14 cellular contexts compared by ENCODE assay signal in genomic region chr1:112882271-112882744, GRCh38.
A peak's percentile ranks its signal among the peaks of the same experiment; 100 is the strongest.
DNase-seq lines count a peak whose midpoint lies in the region; ATAC-seq, FAIRE-seq and TF ChIP-seq lines count a peak whose summit lies in the region.
"Had no signal": no experiment of that assay in that cellular context is flagged by ENCODE, and none has a peak within 500 bp of the region (broad histone marks: within the 10 kb centered on the region; RNA-seq: fewer than 3 reads in every experiment).

No MANE protein-coding gene starts in this region.

- peaks cover 4 to 10% (median 7%) of the 10 kb centered on the region in 3 donors for H3K27me3 Mint-ChIP-seq in CD14-positive monocyte (ENCODE audit: low read depth in 3 of 3)
- H3K27me3 Mint-ChIP-seq in naive thymus-derived CD4-positive, alpha-beta T cell, result peaks cover 0 to 24% (median 4%) of the 10 kb centered on the region in 5 donors

- peak overlapping the region; percentile 56 to 85 for H3K4me3 Mint-ChIP-seq in CD14-positive monocyte
- H3K4me3 Mint-ChIP-seq in naive thymus-derived CD4-positive, alpha-beta T cell, result no peak overlapping the region

- CTCF ChIA-PET in naive thymus-derived CD4-positive, alpha-beta T cell (lab: Charles Lee), result interaction anchor here (0.5 to 4.2 kb wide), 2 partner anchors 23 to 190 kb away, joined by 3 to 34 read pairs; partner anchors contain the start of gene LRIG2

- H3K9me3 ChIP-seq in naive thymus-derived CD4-positive, alpha-beta T cell (ENCODE audit: control insufficient read depth in 2 of 3, low read length in 3 of 3), result no peaks in the 10 kb centered on the region
- H3K9me3 ChIP-seq in kidney (ENCODE audit: control insufficient read depth in 1 of 2, low read length in 2 of 2), result no peaks in the 10 kb centered on the region
- H3K9me3 ChIP-seq: BE2C, ovary, vagina had no signal

- peak overlapping the region; percentile 6 for H3K27ac ChIP-seq in epithelial cell of prostate
- no peak overlapping the region for H3K27ac ChIP-seq in naive thymus-derived CD4-positive, alpha-beta T cell (ENCODE audit: low read depth, low read length)
- H3K27ac ChIP-seq in kidney (ENCODE audit: low read depth in 2 of 2, low read length in 2 of 2), result no peak overlapping the region
- H3K27ac ChIP-seq: ovary, vagina had no signal

- no peaks in the 10 kb centered on the region for H3K27me3 ChIP-seq in naive thymus-derived CD4-positive, alpha-beta T cell (ENCODE audit: control insufficient read depth in 2 of 2, insufficient read depth in 2 of 2, low read length in 2 of 2)
- H3K27me3 ChIP-seq: BE2C, ovary, vagina had no signal

- no peak for TF ChIP-seq CTCF in CD14-positive monocyte (IDR thresholded peaks at IDR 0.05)
- TF ChIP-seq CTCF in NB4 (IDR thresholded peaks at IDR 0.05; ENCODE audit: low read depth, low read length), result no peak
- TF ChIP-seq CTCF in kidney (IDR thresholded peaks at IDR 0.05; ENCODE audit: borderline replicate concordance, extremely low read depth, insufficient read depth), result no peak

- peak overlapping the region; percentile 92 to 96 (median 94) for H3K27ac Mint-ChIP-seq in CD14-positive monocyte
- no peak overlapping the region for H3K27ac Mint-ChIP-seq in naive thymus-derived CD4-positive, alpha-beta T cell

- no peak overlapping the region for H3K9ac ChIP-seq in kidney (ENCODE audit: low read length in 2 of 2)

- ATAC-seq in naive thymus-derived CD4-positive, alpha-beta T cell, result peak; percentile 16
- ATAC-seq in HG03378 (IDR thresholded peaks at IDR 0.05; ENCODE audit: unreplicated experiment) (no peak), HG03571 (IDR thresholded peaks at IDR 0.05; ENCODE audit: unreplicated experiment) (no peak)

- no peaks in the 10 kb centered on the region for H3K4me1 ChIP-seq in naive thymus-derived CD4-positive, alpha-beta T cell (ENCODE audit: control insufficient read depth in 2 of 2, insufficient read depth in 2 of 2, low read length in 2 of 2)
- H3K4me1 ChIP-seq in kidney (ENCODE audit: control insufficient read depth in 1 of 2, insufficient read depth in 1 of 2, low read depth in 1 of 2, low read length in 2 of 2), result no peaks in the 10 kb centered on the region
- H3K4me1 ChIP-seq: BE2C had no signal

- H3K4me3 ChIP-seq in NB4 (ENCODE audit: low read depth, low read length) (no peak overlapping the region), kidney (ENCODE audit: low read length in 2 of 2) (no peak overlapping the region)
- H3K4me3 ChIP-seq in naive thymus-derived CD4-positive, alpha-beta T cell (ENCODE audit: low read length), result no peak overlapping the region
- H3K4me3 ChIP-seq: ovary, vagina had no signal

- TF ChIP-seq POLR2A in NB4 (IDR thresholded peaks at IDR 0.05; ENCODE audit: extremely low read depth, insufficient read length), result peak; percentile 13

- POLR2A ChIA-PET in naive thymus-derived CD4-positive, alpha-beta T cell (lab: Charles Lee), result no interaction called here

- intact Hi-C loops in CD14-positive monocyte (cut with micrococcal nuclease), result loop anchor here (2.0 to 10.0 kb wide), 3 partner anchors 72 to 162 kb away; no protein-coding TSS in a partner anchor
- intact Hi-C loops in naive thymus-derived CD4-positive, alpha-beta T cell (cut with micrococcal nuclease), result no loop called here
- intact Hi-C loops in kidney (cut with DNase I), result loop anchor here (5.0 kb wide), 1 partner anchor 160 kb away; no protein-coding TSS in a partner anchor

- no peaks in the 10 kb centered on the region for H3K36me3 ChIP-seq in naive thymus-derived CD4-positive, alpha-beta T cell (ENCODE audit: control insufficient read depth in 2 of 3, insufficient read depth in 3 of 3, low read length in 3 of 3)
- H3K36me3 ChIP-seq in kidney (ENCODE audit: control insufficient read depth in 1 of 2, insufficient read depth in 2 of 2, low read length in 2 of 2), result no peaks in the 10 kb centered on the region
- H3K36me3 ChIP-seq: BE2C, ovary, vagina had no signal

- H3K9me3 Mint-ChIP-seq in CD14-positive monocyte, result peaks cover 0 to 3% (median 0%) of the 10 kb centered on the region in 7 donors
- H3K9me3 Mint-ChIP-seq in naive thymus-derived CD4-positive, alpha-beta T cell, result no peaks in the 10 kb centered on the region

- peaks cover 28% of the 10 kb centered on the region for H3K4me1 Mint-ChIP-seq in CD14-positive monocyte
- H3K4me1 Mint-ChIP-seq in naive thymus-derived CD4-positive, alpha-beta T cell, result peaks cover 0 to 3% (median 0%) of the 10 kb centered on the region in 7 donors

- no peaks in the 10 kb centered on the region for H3K36me3 Mint-ChIP-seq in CD14-positive monocyte
- no peaks in the 10 kb centered on the region for H3K36me3 Mint-ChIP-seq in naive thymus-derived CD4-positive, alpha-beta T cell

- FAIRE-seq in kidney (lab: Jason Lieb, UNC), result no peak
- FAIRE-seq: endometrium had no signal

- no peak for DNase-seq in CD14-positive monocyte (ENCODE audit: low spot score)
- DNase-seq in NB4 (ENCODE audit: low read depth), result peak; percentile 79
- DNase-seq in epithelial cell of prostate (ENCODE audit: low read depth, low spot score), result no peak
- DNase-seq in naive thymus-derived CD4-positive, alpha-beta T cell, result no peak
- no peak for DNase-seq in NCI-H510A (lab: John Stamatoyannopoulos, UW)
- no peak for DNase-seq in kidney
- DNase-seq: BE2C, NCI-H226, SW 1271 had no signal

Comparison
In these comparisons a context has a peak if more than half of its experiments do, and no peak if none do; other contexts are left out.
1. H3K27ac Mint-ChIP-seq: peak in CD14-positive monocyte (7 of 7); none in naive thymus-derived CD4-positive, alpha-beta T cell (0 of 9).
2. H3K4me3 Mint-ChIP-seq: peak in CD14-positive monocyte (2 of 2); none in naive thymus-derived CD4-positive, alpha-beta T cell (0 of 10).
3. intact Hi-C loops: an anchor here in CD14-positive monocyte (2.0 to 10.0 kb wide) and kidney (5.0 kb wide); none called in naive thymus-derived CD4-positive, alpha-beta T cell.